27 cellular contexts compared by ENCODE assay signal in genomic region chr3:104610730-104611652, GRCh38.
A peak's percentile ranks its signal among the peaks of the same experiment; 100 is the strongest.
DNase-seq lines count a peak whose midpoint lies in the region; ATAC-seq, FAIRE-seq and TF ChIP-seq lines count a peak whose summit lies in the region.
"Had no signal": no experiment of that assay in that cellular context is flagged by ENCODE, and none has a peak within 500 bp of the region (broad histone marks: within the 10 kb centered on the region; RNA-seq: fewer than 3 reads in every experiment).

No MANE protein-coding gene starts in this region.

- peak; percentile 10 for TF ChIP-seq CTCF in astrocyte (IDR thresholded peaks at IDR 0.05; ENCODE audit: insufficient read depth, low read depth, low read length)
- TF ChIP-seq CTCF in smooth muscle cell (IDR thresholded peaks at IDR 0.05; ENCODE audit: borderline replicate concordance, insufficient read depth, poor library complexity, severe bottlenecking): peak; percentile 32
- no peak for TF ChIP-seq CTCF in omental fat pad (IDR thresholded peaks at IDR 0.05)

- no peak for FAIRE-seq in astrocyte (lab: Jason Lieb, UNC)
- FAIRE-seq: D721Med, GM12878, RCC 7860, urothelium cell line had no signal

- H3K79me2 ChIP-seq in astrocyte (ENCODE audit: insufficient read depth, low read length) (no peaks in the 10 kb centered on the region), smooth muscle cell (ENCODE audit: low read depth) (no peaks in the 10 kb centered on the region)

- peaks cover 7% of the 10 kb centered on the region for H3K9me3 Mint-ChIP-seq in astrocyte (ENCODE audit: unreplicated experiment)
- H3K9me3 Mint-ChIP-seq: activated naive CD4-positive, alpha-beta T cell treated with anti-CD3 and anti-CD28 coated beads, Interleukin-2, amount 10 ng/mL, durations not matched to agents 7 days and 5 days; activated T-cell treated with anti-CD3 and anti-CD28 coated beads, Interleukin-2, amount 50 U/mL, for 24 hours; dendritic cell treated with granulocyte-macrophage colony-stimulating factor and Interleukin-4, amounts not matched to agents 40 ng/mL and 50 ng/mL, for 4 days had no signal

- H3K36me3 ChIP-seq in astrocyte (ENCODE audit: insufficient read depth, low read length): no peaks in the 10 kb centered on the region
- H3K36me3 ChIP-seq in smooth muscle cell (ENCODE audit: low read depth): no peaks in the 10 kb centered on the region
- H3K36me3 ChIP-seq: BLaER1, sigmoid colon had no signal

- no peak overlapping the region for H3K4me3 Mint-ChIP-seq in astrocyte (ENCODE audit: unreplicated experiment)
- H3K4me3 Mint-ChIP-seq: activated CD8-positive, alpha-beta T cell treated with anti-CD3 and anti-CD28 coated beads, Interleukin-2, amount 10 ng/mL, durations not matched to agents 7 days and 5 days; activated naive CD4-positive, alpha-beta T cell treated with anti-CD3 and anti-CD28 coated beads, Interleukin-2, amount 10 ng/mL, durations not matched to agents 7 days and 5 days; activated T-cell treated with anti-CD3 and anti-CD28 coated beads, Interleukin-2, amount 50 U/mL, for 24 hours; dendritic cell treated with granulocyte-macrophage colony-stimulating factor and Interleukin-4, amounts not matched to agents 40 ng/mL and 50 ng/mL, for 4 days had no signal

- H3K27me3 Mint-ChIP-seq in astrocyte (ENCODE audit: low read depth, unreplicated experiment): no peaks in the 10 kb centered on the region
- H3K27me3 Mint-ChIP-seq: activated naive CD4-positive, alpha-beta T cell treated with anti-CD3 and anti-CD28 coated beads, Interleukin-2, amount 10 ng/mL, durations not matched to agents 7 days and 5 days; dendritic cell treated with granulocyte-macrophage colony-stimulating factor and Interleukin-4, amounts not matched to agents 40 ng/mL and 50 ng/mL, for 4 days had no signal

- ATAC-seq in left colon: peak; percentile 69
- ATAC-seq in omental fat pad (ENCODE audit: low FRiP score): no peak
- ATAC-seq: activated CD4-positive, CD25-positive, alpha-beta regulatory T cell treated with anti-CD3 and anti-CD28 coated beads, Interleukin-2, amount 50 U/mL, for 24 hours; activated CD8-positive, alpha-beta T cell treated with anti-CD3 and anti-CD28 coated beads, Interleukin-2, amount 10 ng/mL, durations not matched to agents 7 days and 5 days; GM12878; left lobe of liver had no signal

- H3K4me2 ChIP-seq in astrocyte (ENCODE audit: low read length) (no peak overlapping the region), smooth muscle cell (no peak overlapping the region)
- H3K4me2 ChIP-seq: BLaER1 had no signal

- H3K27me3 ChIP-seq in astrocyte (ENCODE audit: insufficient read depth, low read length) (no peaks in the 10 kb centered on the region), smooth muscle cell (ENCODE audit: low read depth) (no peaks in the 10 kb centered on the region)
- H3K27me3 ChIP-seq: BLaER1, sigmoid colon had no signal

- H3K9me3 ChIP-seq in astrocyte (ENCODE audit: insufficient read depth, low read depth, low read length) (no peaks in the 10 kb centered on the region), smooth muscle cell (replicated peaks; ENCODE audit: low read depth) (no peaks in the 10 kb centered on the region)
- H3K9me3 ChIP-seq: BLaER1, sigmoid colon had no signal

- no peak overlapping the region for H3K27ac Mint-ChIP-seq in astrocyte (ENCODE audit: unreplicated experiment)
- H3K27ac Mint-ChIP-seq: activated CD8-positive, alpha-beta T cell treated with anti-CD3 and anti-CD28 coated beads, Interleukin-2, amount 10 ng/mL, durations not matched to agents 7 days and 5 days; activated naive CD4-positive, alpha-beta T cell treated with anti-CD3 and anti-CD28 coated beads, Interleukin-2, amount 10 ng/mL, durations not matched to agents 7 days and 5 days; activated T-cell treated with anti-CD3 and anti-CD28 coated beads, Interleukin-2, amount 50 U/mL, for 24 hours; dendritic cell treated with granulocyte-macrophage colony-stimulating factor and Interleukin-4, amounts not matched to agents 40 ng/mL and 50 ng/mL, for 4 days had no signal

- H3K4me1 ChIP-seq in astrocyte (ENCODE audit: insufficient read depth, low read length) (no peaks in the 10 kb centered on the region), smooth muscle cell (ENCODE audit: low read depth) (no peaks in the 10 kb centered on the region)
- H3K4me1 ChIP-seq: sigmoid colon had no signal

- H3K9ac ChIP-seq in astrocyte (ENCODE audit: low read length) (no peak overlapping the region), smooth muscle cell (ENCODE audit: low read depth) (no peak overlapping the region)
- H3K9ac ChIP-seq: BLaER1 had no signal

- H4K20me1 ChIP-seq in astrocyte (ENCODE audit: insufficient read depth, low read length) (no peaks in the 10 kb centered on the region), smooth muscle cell (ENCODE audit: low read depth) (no peaks in the 10 kb centered on the region)
- H4K20me1 ChIP-seq: BLaER1 had no signal

- H3K4me3 ChIP-seq in astrocyte (ENCODE audit: insufficient read depth, low read depth, low read length): no peak overlapping the region
- no peak overlapping the region for H3K4me3 ChIP-seq in smooth muscle cell
- H3K4me3 ChIP-seq: BLaER1, GM12878, sigmoid colon, SK-N-MC had no signal

- H3K36me3 Mint-ChIP-seq in astrocyte (ENCODE audit: low read depth, unreplicated experiment): no peaks in the 10 kb centered on the region
- H3K36me3 Mint-ChIP-seq: activated naive CD4-positive, alpha-beta T cell treated with anti-CD3 and anti-CD28 coated beads, Interleukin-2, amount 10 ng/mL, durations not matched to agents 7 days and 5 days had no signal

- intact Hi-C loops in left colon (cut with DNase I, micrococcal nuclease): no loop called here

- 69% methylated on average over 4 of the region's 4 CpGs for WGBS in smooth muscle cell (ENCODE audit: low lambda C conversion rate)

- no peak overlapping the region for H3K27ac ChIP-seq in astrocyte (ENCODE audit: low read depth, low read length)
- no peak overlapping the region for H3K27ac ChIP-seq in smooth muscle cell (ENCODE audit: low read depth)
- H3K27ac ChIP-seq: BLaER1, sigmoid colon, SK-N-MC had no signal

- peak; percentile 20 for DNase-seq in DMS53 (lab: John Stamatoyannopoulos, UW)
- no peak for DNase-seq in DMS53 treated with DMSO at 0.1 percent for 48 hours (lab: John Stamatoyannopoulos, UW; ENCODE audit: unreplicated experiment)
- DNase-seq in astrocyte (ENCODE audit: low read depth): no peak
- no peak for DNase-seq in left colon
- DNase-seq in smooth muscle cell (lab: John Stamatoyannopoulos, UW; ENCODE audit: unreplicated experiment): no peak
- DNase-seq in cortex of kidney (lab: John Stamatoyannopoulos, UW): no peak
- DNase-seq in omental fat pad (ENCODE audit: low spot score): no peak
- DNase-seq in activated gamma-delta T cell treated with Interleukin-2 at 50 U/mL for 16 hours: no peak
- DNase-seq: 8988T; activated CD8-positive, alpha-beta T cell treated with anti-CD3 and anti-CD28 coated beads, Interleukin-2, amount 10 ng/mL, durations not matched to agents 7 days and 5 days; activated naive CD4-positive, alpha-beta T cell treated with anti-CD3 and anti-CD28 coated beads, Interleukin-2, amount 10 ng/mL, durations not matched to agents 7 days and 5 days; activated T-cell treated with anti-CD3 and anti-CD28 coated beads, Interleukin-2, amount 50 U/mL, for 24 hours; erythroblast; H7; NCI-H1417 treated with DMSO at 0.1 percent for 48 hours; sigmoid colon; stimulated activated naive CD4-positive, alpha-beta T cell treated with Interleukin-2 at 50 U/mL for 16 hours; T1000 had no signal

- H2AFZ ChIP-seq in astrocyte (ENCODE audit: low read depth, low read length): no peak overlapping the region
- no peak overlapping the region for H2AFZ ChIP-seq in smooth muscle cell (ENCODE audit: low read depth)

- no peaks in the 10 kb centered on the region for H3F3A ChIP-seq in smooth muscle cell (ENCODE audit: low read depth)

- H3K4me1 Mint-ChIP-seq in astrocyte (ENCODE audit: low read depth, unreplicated experiment): peaks cover 4% of the 10 kb centered on the region
- H3K4me1 Mint-ChIP-seq: activated naive CD4-positive, alpha-beta T cell treated with anti-CD3 and anti-CD28 coated beads, Interleukin-2, amount 10 ng/mL, durations not matched to agents 7 days and 5 days had no signal

Comparison
In these comparisons a context has a peak if more than half of its experiments do, and no peak if none do; other contexts are left out.
1. CTCF ChIP-seq: peak in astrocyte (single experiment) and smooth muscle cell (single experiment); none in omental fat pad (0 of 3).